2 cellular contexts compared by ENCODE assay signal in the genomic region with DNA sequence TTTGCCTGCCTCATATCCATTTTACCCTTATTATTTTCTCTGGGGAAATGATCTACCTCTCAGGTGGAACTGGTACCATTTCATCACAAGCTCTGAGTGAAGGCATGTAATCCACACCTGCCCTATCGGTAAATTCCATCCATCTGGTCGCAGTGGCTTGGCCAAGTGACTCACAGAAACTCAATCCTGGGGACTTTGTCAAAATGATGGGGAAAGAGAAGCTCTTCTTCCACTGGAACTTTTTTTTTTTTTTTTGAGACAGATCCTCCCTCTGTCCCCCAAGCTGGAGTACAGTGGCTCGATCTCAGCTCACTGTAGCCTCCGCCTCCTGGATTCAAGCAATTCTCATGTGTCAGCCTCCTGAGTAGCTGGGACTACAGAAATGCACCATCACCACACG.
TF ChIP-seq lines count a peak whose summit lies in the region.

No MANE protein-coding gene starts in this region.

TF ChIP-seq in SK-N-SH treated with all-trans-retinoic acid at 6 μM for 48 hours, 23 proteins besides CTCF, POLR2A, EP300 and RAD21 (continued from another document):
- TF ChIP-seq, protein P1, sequence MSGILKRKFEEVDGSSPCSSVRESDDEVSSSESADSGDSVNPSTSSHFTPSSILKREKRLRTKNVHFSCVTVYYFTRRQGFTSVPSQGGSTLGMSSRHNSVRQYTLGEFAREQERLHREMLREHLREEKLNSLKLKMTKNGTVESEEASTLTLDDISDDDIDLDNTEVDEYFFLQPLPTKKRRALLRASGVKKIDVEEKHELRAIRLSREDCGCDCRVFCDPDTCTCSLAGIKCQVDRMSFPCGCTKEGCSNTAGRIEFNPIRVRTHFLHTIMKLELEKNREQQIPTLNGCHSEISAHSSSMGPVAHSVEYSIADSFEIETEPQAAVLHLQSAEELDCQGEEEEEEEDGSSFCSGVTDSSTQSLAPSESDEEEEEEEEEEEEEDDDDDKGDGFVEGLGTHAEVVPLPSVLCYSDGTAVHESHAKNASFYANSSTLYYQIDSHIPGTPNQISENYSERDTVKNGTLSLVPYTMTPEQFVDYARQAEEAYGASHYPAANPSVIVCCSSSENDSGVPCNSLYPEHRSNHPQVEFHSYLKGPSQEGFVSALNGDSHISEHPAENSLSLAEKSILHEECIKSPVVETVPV (CRISPR knock-in tag; IDR thresholded peaks at IDR 0.05): no peak
- TF ChIP-seq ZFP30 (CRISPR knock-in tag; IDR thresholded peaks at IDR 0.05): no peak
- TF ChIP-seq, protein P2, sequence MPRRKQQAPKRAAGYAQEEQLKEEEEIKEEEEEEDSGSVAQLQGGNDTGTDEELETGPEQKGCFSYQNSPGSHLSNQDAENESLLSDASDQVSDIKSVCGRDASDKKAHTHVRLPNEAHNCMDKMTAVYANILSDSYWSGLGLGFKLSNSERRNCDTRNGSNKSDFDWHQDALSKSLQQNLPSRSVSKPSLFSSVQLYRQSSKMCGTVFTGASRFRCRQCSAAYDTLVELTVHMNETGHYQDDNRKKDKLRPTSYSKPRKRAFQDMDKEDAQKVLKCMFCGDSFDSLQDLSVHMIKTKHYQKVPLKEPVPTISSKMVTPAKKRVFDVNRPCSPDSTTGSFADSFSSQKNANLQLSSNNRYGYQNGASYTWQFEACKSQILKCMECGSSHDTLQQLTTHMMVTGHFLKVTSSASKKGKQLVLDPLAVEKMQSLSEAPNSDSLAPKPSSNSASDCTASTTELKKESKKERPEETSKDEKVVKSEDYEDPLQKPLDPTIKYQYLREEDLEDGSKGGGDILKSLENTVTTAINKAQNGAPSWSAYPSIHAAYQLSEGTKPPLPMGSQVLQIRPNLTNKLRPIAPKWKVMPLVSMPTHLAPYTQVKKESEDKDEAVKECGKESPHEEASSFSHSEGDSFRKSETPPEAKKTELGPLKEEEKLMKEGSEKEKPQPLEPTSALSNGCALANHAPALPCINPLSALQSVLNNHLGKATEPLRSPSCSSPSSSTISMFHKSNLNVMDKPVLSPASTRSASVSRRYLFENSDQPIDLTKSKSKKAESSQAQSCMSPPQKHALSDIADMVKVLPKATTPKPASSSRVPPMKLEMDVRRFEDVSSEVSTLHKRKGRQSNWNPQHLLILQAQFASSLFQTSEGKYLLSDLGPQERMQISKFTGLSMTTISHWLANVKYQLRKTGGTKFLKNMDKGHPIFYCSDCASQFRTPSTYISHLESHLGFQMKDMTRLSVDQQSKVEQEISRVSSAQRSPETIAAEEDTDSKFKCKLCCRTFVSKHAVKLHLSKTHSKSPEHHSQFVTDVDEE (CRISPR knock-in tag; IDR thresholded peaks at IDR 0.05): no peak
- TF ChIP-seq ARNTL (CRISPR knock-in tag; IDR thresholded peaks at IDR 0.05; ENCODE audit: borderline replicate concordance, low read depth): no peak

TF ChIP-seq in WTC11, 78 proteins besides CTCF, POLR2A, EP300 and RAD21 (continued from another document):
- TF ChIP-seq, protein P3, sequence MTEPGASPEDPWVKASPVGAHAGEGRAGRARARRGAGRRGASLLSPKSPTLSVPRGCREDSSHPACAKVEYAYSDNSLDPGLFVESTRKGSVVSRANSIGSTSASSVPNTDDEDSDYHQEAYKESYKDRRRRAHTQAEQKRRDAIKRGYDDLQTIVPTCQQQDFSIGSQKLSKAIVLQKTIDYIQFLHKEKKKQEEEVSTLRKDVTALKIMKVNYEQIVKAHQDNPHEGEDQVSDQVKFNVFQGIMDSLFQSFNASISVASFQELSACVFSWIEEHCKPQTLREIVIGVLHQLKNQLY (CRISPR knock-in tag; IDR thresholded peaks at IDR 0.05): no peak
- TF ChIP-seq, protein P4, sequence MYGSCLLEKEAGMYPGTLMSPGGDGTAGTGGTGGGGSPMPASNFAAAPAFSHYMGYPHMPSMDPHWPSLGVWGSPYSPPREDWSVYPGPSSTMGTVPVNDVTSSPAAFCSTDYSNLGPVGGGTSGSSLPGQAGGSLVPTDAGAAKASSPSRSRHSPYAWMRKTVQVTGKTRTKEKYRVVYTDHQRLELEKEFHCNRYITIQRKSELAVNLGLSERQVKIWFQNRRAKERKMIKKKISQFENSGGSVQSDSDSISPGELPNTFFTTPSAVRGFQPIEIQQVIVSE (CRISPR knock-in tag; IDR thresholded peaks at IDR 0.05; ENCODE audit: borderline replicate concordance): no peak
- no peak for TF ChIP-seq SMAD4 (CRISPR knock-in tag; IDR thresholded peaks at IDR 0.05)
